ENCODE assay signal across 9 cellular contexts in genomic region chr10:3455385-3456334, GRCh38.
DNase-seq lines count a peak whose midpoint lies in the region; ATAC-seq, FAIRE-seq and TF ChIP-seq lines count a peak whose summit lies in the region.
"Had no signal": no experiment of that assay in that cellular context is flagged by ENCODE, and none has a peak within 500 bp of the region (broad histone marks: within the 10 kb centered on the region; RNA-seq: fewer than 3 reads in every experiment).

No MANE protein-coding gene starts in this region.

- H3K4ac ChIP-seq in mesenchymal stem cell (ENCODE audit: low read depth in 1 of 2, low read length in 2 of 2): peak overlapping the region; percentile 85 to 88

- H4K91ac ChIP-seq in mesenchymal stem cell (ENCODE audit: low read length): peak overlapping the region; percentile 97

- CTCF ChIA-PET in CD4-positive, alpha-beta T cell (lab: Charles Lee): no interaction called here

- H3K9ac ChIP-seq in mesenchymal stem cell (ENCODE audit: low read length): no peak overlapping the region

- H3K27me3 Mint-ChIP-seq in CD4-positive, alpha-beta T cell: no peaks in the 10 kb centered on the region

- H2BK15ac ChIP-seq in mesenchymal stem cell (ENCODE audit: low read depth, poor library complexity, severe bottlenecking): peak overlapping the region; percentile 65

- H3K4me3 ChIP-seq in brain microvascular endothelial cell (ENCODE audit: low read depth, low read length) (no peak overlapping the region), mesenchymal stem cell (ENCODE audit: insufficient read depth in 1 of 2, low read depth in 1 of 2, low read length in 2 of 2) (no peak overlapping the region), small intestine (ENCODE audit: low read depth in 1 of 2, low read length in 2 of 2) (no peak overlapping the region)

- H2BK5ac ChIP-seq in mesenchymal stem cell (ENCODE audit: low read depth, low read length, poor library complexity, severe bottlenecking): peak overlapping the region; percentile 5

- FAIRE-seq in HTR-8/SVneo (lab: Jason Lieb, UNC) (peak; percentile 72), small intestine (lab: Jason Lieb, UNC) (no peak)

- H2BK120ac ChIP-seq in mesenchymal stem cell (ENCODE audit: low read depth, low read length): peak overlapping the region; percentile 90

- H2AK5ac ChIP-seq in mesenchymal stem cell (ENCODE audit: low read length, severe bottlenecking): peak overlapping the region; percentile 71

- DNase-seq in CD4-positive, alpha-beta T cell: peak in 2 of 10 experiments; percentile 24 to 33
- peak; percentile 37 for DNase-seq in HTR-8/SVneo (ENCODE audit: insufficient read length, low spot score)
- peak; percentile 82 for DNase-seq in brain microvascular endothelial cell
- DNase-seq in mesenchymal stem cell: peak; percentile 93
- DNase-seq in CD1c-positive myeloid dendritic cell (ENCODE audit: extremely low spot score): no peak
- DNase-seq in stimulated activated CD4-positive, alpha-beta T cell treated with anti-CD3 and anti-CD28 coated beads, Interleukin-2, amount 100 ng/mL, for 24 hours: no peak
- DNase-seq in small intestine: no peak
- DNase-seq: naive thymus-derived CD8-positive, alpha-beta T cell had no signal

- H3K23ac ChIP-seq in mesenchymal stem cell (ENCODE audit: low read length in 2 of 2): no peak overlapping the region

- POLR2A ChIA-PET in CD4-positive, alpha-beta T cell (lab: Charles Lee): interaction anchor here (0.7 to 1.6 kb wide), 4 partner anchors 14 to 330 kb away, joined by 3 to 5 read pairs (median 3); partner anchors contain the start of gene KLF6

- no peaks in the 10 kb centered on the region for H3K36me3 Mint-ChIP-seq in CD4-positive, alpha-beta T cell (ENCODE audit: low read depth)
- H3K36me3 Mint-ChIP-seq: naive thymus-derived CD8-positive, alpha-beta T cell had no signal

- no peaks in the 10 kb centered on the region for H3K27me3 ChIP-seq in CD4-positive, alpha-beta T cell (ENCODE audit: control insufficient read depth, insufficient read depth, low read length)
- H3K27me3 ChIP-seq in brain microvascular endothelial cell (replicated peaks): no peaks in the 10 kb centered on the region
- H3K27me3 ChIP-seq in mesenchymal stem cell (ENCODE audit: control insufficient read depth in 1 of 2, insufficient read depth in 1 of 2, low read length in 2 of 2): no peaks in the 10 kb centered on the region
- H3K27me3 ChIP-seq in small intestine (ENCODE audit: control insufficient read depth in 2 of 2, insufficient read depth in 2 of 2, low read length in 2 of 2): peaks cover 0 to 2% of the 10 kb centered on the region in 2 donors

- no peak overlapping the region for H3K4me2 ChIP-seq in mesenchymal stem cell (ENCODE audit: low read length, poor library complexity, severe bottlenecking)

- in situ Hi-C loops in brain microvascular endothelial cell (cut with HindIII; ENCODE audit: low pct_ligation_motif_present, low sequenced_read_pairs): loop anchor here (25.0 kb wide), 1 partner anchor 307 kb away; no protein-coding TSS in a partner anchor

- H3K9me3 Mint-ChIP-seq in CD4-positive, alpha-beta T cell: no peaks in the 10 kb centered on the region

- H3K4me1 Mint-ChIP-seq in CD4-positive, alpha-beta T cell (ENCODE audit: low read depth): peaks cover 30% of the 10 kb centered on the region

- H3K4me1 ChIP-seq in mesenchymal stem cell (ENCODE audit: control insufficient read depth, insufficient read depth, low read depth, low read length): peaks cover 25% of the 10 kb centered on the region
- H3K4me1 ChIP-seq in small intestine (ENCODE audit: control insufficient read depth in 2 of 2, insufficient read depth in 1 of 2, low read depth in 1 of 2, low read length in 1 of 2): peaks cover 0 to 2% of the 10 kb centered on the region in 2 donors

- peak overlapping the region; percentile 7 for H3K4me3 Mint-ChIP-seq in CD4-positive, alpha-beta T cell

- intact Hi-C loops in CD4-positive, alpha-beta T cell (cut with DNase I, micrococcal nuclease): no loop called here

- H3K36me3 ChIP-seq in brain microvascular endothelial cell (replicated peaks): no peaks in the 10 kb centered on the region
- H3K36me3 ChIP-seq in mesenchymal stem cell (ENCODE audit: control insufficient read depth in 1 of 2, insufficient read depth in 2 of 2, low read depth in 1 of 2, low read length in 2 of 2): peaks cover 0 to 6% of the 10 kb centered on the region in 2 experiments
- no peaks in the 10 kb centered on the region for H3K36me3 ChIP-seq in small intestine (ENCODE audit: control insufficient read depth in 2 of 2, insufficient read depth in 2 of 2, low read length in 2 of 2)

- H3K79me1 ChIP-seq in mesenchymal stem cell (replicated peaks; ENCODE audit: low read length, poor library complexity, severe bottlenecking): no peaks in the 10 kb centered on the region

- WGBS in mesenchymal stem cell: 40% methylated on average over 11 of the region's 13 CpGs
- WGBS in small intestine, 3 donors: 81 to 91% (median 84%) methylated on average over 13 of the region's 13 CpGs

- no peak overlapping the region for H3K27ac ChIP-seq in CD4-positive, alpha-beta T cell (ENCODE audit: low read depth, low read length)
- peak overlapping the region; percentile 48 for H3K27ac ChIP-seq in brain microvascular endothelial cell
- H3K27ac ChIP-seq in mesenchymal stem cell (ENCODE audit: low read length, poor library complexity, severe bottlenecking): peak overlapping the region; percentile 79
- no peak overlapping the region for H3K27ac ChIP-seq in small intestine (ENCODE audit: low read depth in 1 of 2, low read length in 1 of 2)

- H2AFZ ChIP-seq in mesenchymal stem cell (ENCODE audit: low read depth, low read length): no peak overlapping the region

- ATAC-seq in CD4-positive, alpha-beta T cell (ENCODE audit: poor library complexity): peak; percentile 54
- ATAC-seq in GM19328 (IDR thresholded peaks at IDR 0.05; ENCODE audit: unreplicated experiment): no peak
- ATAC-seq: naive thymus-derived CD8-positive, alpha-beta T cell had no signal

- peak overlapping the region; percentile 77 for H3K27ac Mint-ChIP-seq in CD4-positive, alpha-beta T cell

- no peak for TF ChIP-seq CTCF in CD4-positive, alpha-beta T cell (IDR thresholded peaks at IDR 0.05)
- TF ChIP-seq CTCF in brain microvascular endothelial cell (IDR thresholded peaks at IDR 0.05; ENCODE audit: low read depth, low read length, missing control alignments): peak; percentile 33

- H3K14ac ChIP-seq in mesenchymal stem cell (ENCODE audit: low read length in 2 of 2): peak overlapping the region in 1 of 2 experiments; percentile 66

- H3K9me3 ChIP-seq in CD4-positive, alpha-beta T cell (ENCODE audit: control insufficient read depth, low read length): no peaks in the 10 kb centered on the region
- H3K9me3 ChIP-seq in mesenchymal stem cell (ENCODE audit: control insufficient read depth, low read length) (no peaks in the 10 kb centered on the region), small intestine (ENCODE audit: control insufficient read depth, low read depth) (no peaks in the 10 kb centered on the region)

- H3K18ac ChIP-seq in mesenchymal stem cell (ENCODE audit: low read depth in 1 of 2, low read length in 2 of 2): peak overlapping the region; percentile 88 to 91

- peak overlapping the region; percentile 91 for H4K8ac ChIP-seq in mesenchymal stem cell (ENCODE audit: low read length)

- peak overlapping the region; percentile 89 to 99 for H2BK12ac ChIP-seq in mesenchymal stem cell (ENCODE audit: low read length in 2 of 2)

Comparison
In these comparisons a context has a peak if more than half of its experiments do, and no peak if none do; other contexts are left out.
1. DNase-seq: peak in HTR-8/SVneo (single experiment), brain microvascular endothelial cell (single experiment) and mesenchymal stem cell (single experiment); none in CD1c-positive myeloid dendritic cell (single experiment), stimulated activated CD4-positive, alpha-beta T cell treated with anti-CD3 and anti-CD28 coated beads, Interleukin-2, amount 100 ng/mL, for 24 hours (0 of 2) and small intestine (single experiment).
2. H3K27ac ChIP-seq: peak in brain microvascular endothelial cell (single experiment) and mesenchymal stem cell (single experiment); none in CD4-positive, alpha-beta T cell (single experiment) and small intestine (0 of 2).